21 cellular contexts compared by ENCODE assay signal in the genomic region with DNA sequence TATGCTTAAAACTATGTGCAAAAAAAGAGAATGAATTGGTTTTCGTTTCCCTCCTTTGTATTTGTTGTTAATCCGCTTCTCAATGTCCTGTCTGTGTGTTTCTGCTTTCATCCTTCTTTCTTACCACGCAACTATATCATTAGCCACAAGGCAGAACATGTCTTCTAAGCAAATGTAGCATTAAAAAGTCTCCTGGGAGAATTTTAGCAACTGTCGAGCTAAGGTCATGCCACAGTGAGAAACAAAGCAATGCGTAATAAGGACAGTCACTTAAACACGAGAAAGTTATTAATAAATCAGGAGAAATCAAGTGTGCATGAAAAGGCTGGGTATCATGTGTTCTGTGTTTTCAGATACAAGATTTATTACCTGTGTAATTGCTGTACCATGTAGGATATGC.
"Had no signal": no experiment of that assay in that cellular context is flagged by ENCODE, and none has a peak within 500 bp of the region (broad histone marks: within the 10 kb centered on the region; RNA-seq: fewer than 3 reads in every experiment).

No MANE protein-coding gene starts in this region.

- H3K9me3 ChIP-seq: esophagus squamous epithelium, prostate gland, right lobe of liver, suprapubic skin, thyroid gland, upper lobe of left lung, uterus had no signal

- H3K27ac Mint-ChIP-seq: dendritic cell treated with granulocyte-macrophage colony-stimulating factor and Interleukin-4, amounts not matched to agents 40 ng/mL and 50 ng/mL, for 4 days; effector memory CD8-positive, alpha-beta T cell; naive B cell; nephron; stimulated activated effector memory CD8-positive, alpha-beta T cell treated with anti-CD3 and anti-CD28 coated beads, Interleukin-12 subunit alpha, Interleukin-12 subunit beta, amount 100 ng/mL, for 72 hours had no signal

- H3K36me3 Mint-ChIP-seq: naive B cell; stimulated activated effector memory CD8-positive, alpha-beta T cell treated with anti-CD3 and anti-CD28 coated beads, Interleukin-12 subunit alpha, Interleukin-12 subunit beta, amount 100 ng/mL, for 72 hours had no signal

- H3K36me3 ChIP-seq: esophagus squamous epithelium, prostate gland, right lobe of liver, suprapubic skin, thyroid gland, upper lobe of left lung, uterus had no signal

- DNase-seq: effector memory CD8-positive, alpha-beta T cell; esophagus squamous epithelium; foreskin keratinocyte; head of caudate nucleus; hippocampal formation; left colon; mesendoderm; naive B cell; right lobe of liver; stimulated activated CD4-positive, alpha-beta T cell treated with anti-CD3 and anti-CD28 coated beads, Interleukin-4, amount 100 ng/mL, for 1 hour; stimulated activated CD8-positive, alpha-beta memory T cell treated with anti-CD3 and anti-CD28 coated beads, Interleukin-4, amount 100 ng/mL, for 48 hours; stimulated activated naive CD8-positive, alpha-beta T cell treated with anti-CD3 and anti-CD28 coated beads, Interleukin-15, Interleukin-2, amounts not matched to agents 100 U/mL and 50 U/mL, for 24 hours; thyroid gland; upper lobe of left lung; uterus had no signal

- H3K4me3 ChIP-seq: esophagus squamous epithelium, prostate gland, right lobe of liver, suprapubic skin, thyroid gland, upper lobe of left lung, uterus had no signal

- H3K4me1 ChIP-seq: esophagus squamous epithelium, foreskin keratinocyte, parathyroid adenoma, prostate gland, right lobe of liver, suprapubic skin, thyroid gland, upper lobe of left lung, uterus had no signal

- H3K27me3 Mint-ChIP-seq: dendritic cell treated with granulocyte-macrophage colony-stimulating factor and Interleukin-4, amounts not matched to agents 40 ng/mL and 50 ng/mL, for 4 days; effector memory CD8-positive, alpha-beta T cell; naive B cell had no signal

- H3K4me3 Mint-ChIP-seq: dendritic cell treated with granulocyte-macrophage colony-stimulating factor and Interleukin-4, amounts not matched to agents 40 ng/mL and 50 ng/mL, for 4 days; effector memory CD8-positive, alpha-beta T cell; naive B cell; nephron; stimulated activated effector memory CD8-positive, alpha-beta T cell treated with anti-CD3 and anti-CD28 coated beads, Interleukin-12 subunit alpha, Interleukin-12 subunit beta, amount 100 ng/mL, for 72 hours had no signal

- H3K27me3 ChIP-seq: esophagus squamous epithelium, foreskin keratinocyte, right lobe of liver, suprapubic skin, thyroid gland, upper lobe of left lung, uterus had no signal

- H3K9me3 Mint-ChIP-seq: nephron had no signal

- H3K4me1 Mint-ChIP-seq: naive B cell; stimulated activated effector memory CD8-positive, alpha-beta T cell treated with anti-CD3 and anti-CD28 coated beads, Interleukin-12 subunit alpha, Interleukin-12 subunit beta, amount 100 ng/mL, for 72 hours had no signal

- H3K27ac ChIP-seq: esophagus squamous epithelium, foreskin keratinocyte, parathyroid adenoma, prostate gland, right lobe of liver, suprapubic skin, thyroid gland, upper lobe of left lung, uterus had no signal

- ATAC-seq: effector memory CD8-positive, alpha-beta T cell; foreskin keratinocyte; left colon; right lobe of liver; stimulated activated effector memory CD8-positive, alpha-beta T cell treated with anti-CD3 and anti-CD28 coated beads, Interleukin-12 subunit alpha, Interleukin-12 subunit beta, amount 100 ng/mL, for 72 hours; stimulated activated naive CD8-positive, alpha-beta T cell treated with anti-CD3 and anti-CD28 coated beads, Interleukin-15, Interleukin-2, amounts not matched to agents 100 U/mL and 50 U/mL, for 24 hours had no signal
